Comparison of ENCODE assay signal across 2 cellular contexts in genomic region chr1:15188678-15189077, GRCh38.
TF ChIP-seq lines count a peak whose summit lies in the region.

No MANE protein-coding gene starts in this region.

TF ChIP-seq in GM23338, 12 proteins besides CTCF, POLR2A, EP300 and RAD21 (continued from another document):
- TF ChIP-seq, protein P1, sequence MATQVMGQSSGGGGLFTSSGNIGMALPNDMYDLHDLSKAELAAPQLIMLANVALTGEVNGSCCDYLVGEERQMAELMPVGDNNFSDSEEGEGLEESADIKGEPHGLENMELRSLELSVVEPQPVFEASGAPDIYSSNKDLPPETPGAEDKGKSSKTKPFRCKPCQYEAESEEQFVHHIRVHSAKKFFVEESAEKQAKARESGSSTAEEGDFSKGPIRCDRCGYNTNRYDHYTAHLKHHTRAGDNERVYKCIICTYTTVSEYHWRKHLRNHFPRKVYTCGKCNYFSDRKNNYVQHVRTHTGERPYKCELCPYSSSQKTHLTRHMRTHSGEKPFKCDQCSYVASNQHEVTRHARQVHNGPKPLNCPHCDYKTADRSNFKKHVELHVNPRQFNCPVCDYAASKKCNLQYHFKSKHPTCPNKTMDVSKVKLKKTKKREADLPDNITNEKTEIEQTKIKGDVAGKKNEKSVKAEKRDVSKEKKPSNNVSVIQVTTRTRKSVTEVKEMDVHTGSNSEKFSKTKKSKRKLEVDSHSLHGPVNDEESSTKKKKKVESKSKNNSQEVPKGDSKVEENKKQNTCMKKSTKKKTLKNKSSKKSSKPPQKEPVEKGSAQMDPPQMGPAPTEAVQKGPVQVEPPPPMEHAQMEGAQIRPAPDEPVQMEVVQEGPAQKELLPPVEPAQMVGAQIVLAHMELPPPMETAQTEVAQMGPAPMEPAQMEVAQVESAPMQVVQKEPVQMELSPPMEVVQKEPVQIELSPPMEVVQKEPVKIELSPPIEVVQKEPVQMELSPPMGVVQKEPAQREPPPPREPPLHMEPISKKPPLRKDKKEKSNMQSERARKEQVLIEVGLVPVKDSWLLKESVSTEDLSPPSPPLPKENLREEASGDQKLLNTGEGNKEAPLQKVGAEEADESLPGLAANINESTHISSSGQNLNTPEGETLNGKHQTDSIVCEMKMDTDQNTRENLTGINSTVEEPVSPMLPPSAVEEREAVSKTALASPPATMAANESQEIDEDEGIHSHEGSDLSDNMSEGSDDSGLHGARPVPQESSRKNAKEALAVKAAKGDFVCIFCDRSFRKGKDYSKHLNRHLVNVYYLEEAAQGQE (IDR thresholded peaks at IDR 0.05; ENCODE audit: unreplicated experiment), result no peak
- TF ChIP-seq POLR2AphosphoS5 (IDR thresholded peaks at IDR 0.05; ENCODE audit: low read depth) (no peak), CREB1 (CRISPR knock-in tag; IDR thresholded peaks at IDR 0.05; ENCODE audit: low read depth) (no peak)

TF ChIP-seq in SK-N-SH treated with all-trans-retinoic acid at 6 μM for 48 hours, 23 proteins besides CTCF, POLR2A, EP300 and RAD21 (continued from another document):
- TF ChIP-seq, protein P2, sequence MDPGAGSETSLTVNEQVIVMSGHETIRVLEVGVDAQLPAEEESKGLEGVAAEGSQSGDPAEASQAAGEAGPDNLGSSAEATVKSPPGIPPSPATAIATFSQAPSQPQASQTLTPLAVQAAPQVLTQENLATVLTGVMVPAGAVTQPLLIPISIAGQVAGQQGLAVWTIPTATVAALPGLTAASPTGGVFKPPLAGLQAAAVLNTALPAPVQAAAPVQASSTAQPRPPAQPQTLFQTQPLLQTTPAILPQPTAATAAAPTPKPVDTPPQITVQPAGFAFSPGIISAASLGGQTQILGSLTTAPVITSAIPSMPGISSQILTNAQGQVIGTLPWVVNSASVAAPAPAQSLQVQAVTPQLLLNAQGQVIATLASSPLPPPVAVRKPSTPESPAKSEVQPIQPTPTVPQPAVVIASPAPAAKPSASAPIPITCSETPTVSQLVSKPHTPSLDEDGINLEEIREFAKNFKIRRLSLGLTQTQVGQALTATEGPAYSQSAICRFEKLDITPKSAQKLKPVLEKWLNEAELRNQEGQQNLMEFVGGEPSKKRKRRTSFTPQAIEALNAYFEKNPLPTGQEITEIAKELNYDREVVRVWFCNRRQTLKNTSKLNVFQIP (CRISPR knock-in tag; IDR thresholded peaks at IDR 0.05; ENCODE audit: borderline replicate concordance, low read depth), result no peak
- TF ChIP-seq ESRRG (CRISPR knock-in tag; IDR thresholded peaks at IDR 0.05), result no peak
- no peak for TF ChIP-seq OSR1 (CRISPR knock-in tag; IDR thresholded peaks at IDR 0.05)
- TF ChIP-seq ZNF70 (CRISPR knock-in tag; IDR thresholded peaks at IDR 0.05), result no peak
- TF ChIP-seq TOX (CRISPR knock-in tag; IDR thresholded peaks at IDR 0.05; ENCODE audit: borderline replicate concordance), result no peak
